In the genomic region with DNA sequence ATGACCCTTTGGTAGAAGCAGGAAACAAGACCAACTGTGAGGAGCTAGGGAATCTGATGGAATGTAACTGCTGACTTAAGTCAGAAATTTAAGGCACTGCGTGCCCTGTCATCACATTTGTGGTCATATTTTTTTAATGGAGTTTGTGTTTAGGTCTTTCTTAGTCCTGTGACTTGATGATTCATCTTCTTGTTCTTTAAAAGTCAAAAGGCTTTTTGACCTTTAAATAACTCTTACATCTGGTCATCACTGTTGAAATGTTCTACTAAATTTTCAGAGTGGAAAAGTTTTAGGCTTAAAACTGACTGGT, we compare ENCODE assay signal across 9 cellular contexts. TPM values are rescaled to one million over a fixed set of nuclear protein-coding genes. Genes with fewer than 3 reads are reported as not detected.
DNase-seq lines count a peak whose midpoint lies in the region; ATAC-seq, FAIRE-seq and TF ChIP-seq lines count a peak whose summit lies in the region.
"Had no signal": no experiment of that assay in that cellular context is flagged by ENCODE, and none has a peak within 500 bp of the region (broad histone marks: within the 10 kb centered on the region; RNA-seq: fewer than 3 reads in every experiment).

No MANE protein-coding gene starts in this region.

- H3K9me3 Mint-ChIP-seq in activated naive CD4-positive, alpha-beta T cell treated with anti-CD3 and anti-CD28 coated beads for 36 hours, result no peaks in the 10 kb centered on the region

- no peak for TF ChIP-seq CTCF in lung (IDR thresholded peaks at IDR 0.05; ENCODE audit: control extremely low read depth, extremely low read depth)

- H3K27ac ChIP-seq in lung (ENCODE audit: low read depth in 1 of 2, low read length in 1 of 2), result no peak overlapping the region

- no peaks in the 10 kb centered on the region for H3K9me3 ChIP-seq in lung (ENCODE audit: control insufficient read depth in 2 of 2, insufficient read depth in 1 of 2, low read length in 1 of 2)

- peaks cover 13 to 24% of the 10 kb centered on the region in 2 donors for H3K36me3 ChIP-seq in lung (ENCODE audit: control insufficient read depth in 2 of 2, insufficient read depth in 2 of 2, low read length in 2 of 2)

- no peaks in the 10 kb centered on the region for H3K27me3 Mint-ChIP-seq in activated naive CD4-positive, alpha-beta T cell treated with anti-CD3 and anti-CD28 coated beads for 36 hours (ENCODE audit: low read depth)

- peaks cover 0 to 4% of the 10 kb centered on the region in 2 donors for H3K4me1 ChIP-seq in lung (ENCODE audit: control insufficient read depth in 2 of 2, insufficient read depth in 2 of 2, low read length in 2 of 2)

- peak overlapping the region; percentile 68 for H3K27ac Mint-ChIP-seq in activated naive CD4-positive, alpha-beta T cell treated with anti-CD3 and anti-CD28 coated beads for 36 hours

- no peak overlapping the region for H3K4me3 Mint-ChIP-seq in activated naive CD4-positive, alpha-beta T cell treated with anti-CD3 and anti-CD28 coated beads for 36 hours

- CTCF ChIA-PET in activated naive CD4-positive, alpha-beta T cell treated with anti-CD3 and anti-CD28 coated beads for 36 hours (lab: Charles Lee), result no interaction called here

- intact Hi-C loops in activated naive CD4-positive, alpha-beta T cell treated with anti-CD3 and anti-CD28 coated beads for 36 hours (cut with micrococcal nuclease), result no loop called here

- 64 to 75% methylated on average over 1 of the region's 1 CpG for WGBS in lung, 2 donors

- H3K36me3 Mint-ChIP-seq in activated naive CD4-positive, alpha-beta T cell treated with anti-CD3 and anti-CD28 coated beads for 36 hours (ENCODE audit: low read depth), result peaks cover 15% of the 10 kb centered on the region

- peaks cover 19% of the 10 kb centered on the region for H3K4me1 Mint-ChIP-seq in activated naive CD4-positive, alpha-beta T cell treated with anti-CD3 and anti-CD28 coated beads for 36 hours (ENCODE audit: low read depth)

- no peak for DNase-seq in activated naive CD4-positive, alpha-beta T cell treated with anti-CD3 and anti-CD28 coated beads for 36 hours
- DNase-seq in activated naive CD4-positive, alpha-beta T cell treated with Interleukin-2 at 50 U/mL for 16 hours, result no peak
- DNase-seq in brain pericyte (ENCODE audit: low read depth, low spot score) (peak; percentile 91), lung (ENCODE audit: low spot score) (no peak), urothelium cell line (ENCODE audit: low spot score) (peak; percentile 38), NCI-H2227 (lab: John Stamatoyannopoulos, UW; ENCODE audit: unreplicated experiment) (no peak), NCI-H82 (lab: John Stamatoyannopoulos, UW) (no peak)
- DNase-seq: NCI-H524 treated with DMSO at 0.1 percent for 48 hours had no signal

- ATAC-seq in lung (ENCODE audit: insufficient read depth, low FRiP score) (peak; percentile 77), GM21717 (IDR thresholded peaks at IDR 0.05; ENCODE audit: unreplicated experiment) (no peak)

- no peak for FAIRE-seq in urothelium cell line (lab: Jason Lieb, UNC)

- H3K4me3 ChIP-seq in lung, result no peak overlapping the region

- no peaks in the 10 kb centered on the region for H3K27me3 ChIP-seq in lung (ENCODE audit: control insufficient read depth, insufficient read depth)

RNA-seq across cellular contexts. Expression of a gene that starts 36.4 kb away (rescaled TPM):
- 1 to 10 TPM; 1.0 to 1.4 TPM for total RNA-seq in activated naive CD4-positive, alpha-beta T cell treated with anti-CD3 and anti-CD28 coated beads for 36 hours
- 10 to 100 TPM; 28.6 to 51.6 TPM for total RNA-seq in lung
- polyA plus RNA-seq in lung, result 10 to 100 TPM; 20.5 to 48.6 TPM

RNA-seq across cellular contexts. Expression of a gene that starts 37.1 kb away (rescaled TPM):
- total RNA-seq in activated naive CD4-positive, alpha-beta T cell treated with anti-CD3 and anti-CD28 coated beads for 36 hours, result not detected
- under 1 TPM; 0.09 to 0.31 TPM for total RNA-seq in lung
- polyA plus RNA-seq in lung, result under 1 TPM; 0.09 to 0.24 TPM

Comparison
In these comparisons a context has a peak if more than half of its experiments do, and no peak if none do; other contexts are left out.
1. DNase-seq: peak in brain pericyte (single experiment) and urothelium cell line (single experiment); none in activated naive CD4-positive, alpha-beta T cell treated with anti-CD3 and anti-CD28 coated beads for 36 hours (single experiment), activated naive CD4-positive, alpha-beta T cell treated with Interleukin-2 at 50 U/mL for 16 hours (single experiment), lung (single experiment), NCI-H2227 (single experiment) and NCI-H82 (single experiment).
2. RNA of a gene that starts 36.4 kb away (total RNA-seq): 28.6 to 51.6 TPM in lung; 1.0 to 1.4 TPM in activated naive CD4-positive, alpha-beta T cell treated with anti-CD3 and anti-CD28 coated beads for 36 hours; every median in the first group is over 10 times any median in the second.